1 cellular context compared by ENCODE assay signal in genomic region chr11:810040-810567, GRCh38.
A peak's percentile ranks its signal among the peaks of the same experiment; 100 is the strongest.
TF ChIP-seq lines count a peak whose summit lies in the region.

No MANE protein-coding gene starts in this region.

TF ChIP-seq in K562, 482 proteins besides CTCF, POLR2A, EP300 and RAD21 (continued from another document and continues in another):
- TF ChIP-seq FOXP4 (CRISPR knock-in tag; IDR thresholded peaks at IDR 0.05; ENCODE audit: borderline replicate concordance) (no peak), NRF1 (conservative IDR thresholded peaks at IDR 0.05 in 1 of 2, IDR thresholded peaks at IDR 0.05 in 1 of 2) (no peak), HDGF (IDR thresholded peaks at IDR 0.05) (no peak), ZNF146 (CRISPR knock-in tag; IDR thresholded peaks at IDR 0.05; ENCODE audit: unreplicated experiment) (no peak), SNRNP70 (optimal IDR thresholded peaks at IDR 0.05; ENCODE audit: low read depth, low read length) (no peak), TAF7 (tag; IDR thresholded peaks at IDR 0.05) (no peak), ZSCAN32 (CRISPR knock-in tag; IDR thresholded peaks at IDR 0.05) (no peak), COPS2 (conservative IDR thresholded peaks at IDR 0.05) (no peak), NELFE (IDR thresholded peaks at IDR 0.05; ENCODE audit: insufficient read depth, insufficient read length) (no peak), ZNF655 (CRISPR knock-in tag; IDR thresholded peaks at IDR 0.05) (no peak), ZNF324 (CRISPR knock-in tag; IDR thresholded peaks at IDR 0.05) (no peak), ZNF507 (tag; conservative IDR thresholded peaks at IDR 0.05) (no peak), PHF8 (IDR thresholded peaks at IDR 0.05; ENCODE audit: borderline replicate concordance, low read length) (peak; percentile 47; the same call in 1 of the 2 replicates), ZNF197 (CRISPR knock-in tag; IDR thresholded peaks at IDR 0.05; ENCODE audit: low read depth) (no peak), SMAD3 (CRISPR knock-in tag; conservative IDR thresholded peaks at IDR 0.05) (no peak), PHF20 (IDR thresholded peaks at IDR 0.05; ENCODE audit: partially characterized antibody) (no peak), CREB5 (CRISPR knock-in tag; IDR thresholded peaks at IDR 0.05) (no peak), PCBP1 (IDR thresholded peaks at IDR 0.05; ENCODE audit: low read depth, low read length, poor library complexity, severe bottlenecking) (peak; percentile 16), CTCFL (IDR thresholded peaks at IDR 0.05; ENCODE audit: borderline replicate concordance, insufficient read depth, low read depth, low read length, poor library complexity, severe bottlenecking) (peak; percentile 9), MAFG (tag; conservative IDR thresholded peaks at IDR 0.05) (no peak), STAT6 (CRISPR knock-in tag; IDR thresholded peaks at IDR 0.05) (no peak), NR0B1 (IDR thresholded peaks at IDR 0.05; ENCODE audit: partially characterized antibody) (no peak), ZNF23 (CRISPR knock-in tag; IDR thresholded peaks at IDR 0.05) (no peak), AFF1 (IDR thresholded peaks at IDR 0.05; ENCODE audit: low read depth in 1 of 2, partially characterized antibody in 2 of 2) (no peak), KLF1 (tag; IDR thresholded peaks at IDR 0.05) (no peak), CBFA2T2 (conservative IDR thresholded peaks at IDR 0.05) (no peak), HNRNPLL (IDR thresholded peaks at IDR 0.05; ENCODE audit: low read depth, low read length, poor library complexity, severe bottlenecking) (peak; percentile 9), CHAMP1 (IDR thresholded peaks at IDR 0.05) (no peak), MYNN (IDR thresholded peaks at IDR 0.05) (no peak), MYNN (CRISPR knock-in tag; IDR thresholded peaks at IDR 0.05) (no peak), ARID1B (IDR thresholded peaks at IDR 0.05) (no peak), ATF4 (CRISPR knock-in tag; IDR thresholded peaks at IDR 0.05) (no peak), SREBF2 (CRISPR knock-in tag; IDR thresholded peaks at IDR 0.05) (no peak), ZFP30 (CRISPR knock-in tag; IDR thresholded peaks at IDR 0.05; ENCODE audit: borderline replicate concordance) (no peak), ZNF75A (CRISPR knock-in tag; IDR thresholded peaks at IDR 0.05) (no peak), NFYB (IDR thresholded peaks at IDR 0.05; ENCODE audit: extremely low read depth, insufficient read length) (no peak), KDM2B (CRISPR knock-in tag; IDR thresholded peaks at IDR 0.05) (no peak), ARID3A (IDR thresholded peaks at IDR 0.05; ENCODE audit: borderline replicate concordance, low read depth, low read length) (no peak), KLF13 (tag; IDR thresholded peaks at IDR 0.05; ENCODE audit: borderline replicate concordance, low read depth) (no peak), E2F1 (CRISPR knock-in tag; IDR thresholded peaks at IDR 0.05) (no peak), FOXP1 (CRISPR knock-in tag; IDR thresholded peaks at IDR 0.05) (no peak)
